In the genomic region with DNA sequence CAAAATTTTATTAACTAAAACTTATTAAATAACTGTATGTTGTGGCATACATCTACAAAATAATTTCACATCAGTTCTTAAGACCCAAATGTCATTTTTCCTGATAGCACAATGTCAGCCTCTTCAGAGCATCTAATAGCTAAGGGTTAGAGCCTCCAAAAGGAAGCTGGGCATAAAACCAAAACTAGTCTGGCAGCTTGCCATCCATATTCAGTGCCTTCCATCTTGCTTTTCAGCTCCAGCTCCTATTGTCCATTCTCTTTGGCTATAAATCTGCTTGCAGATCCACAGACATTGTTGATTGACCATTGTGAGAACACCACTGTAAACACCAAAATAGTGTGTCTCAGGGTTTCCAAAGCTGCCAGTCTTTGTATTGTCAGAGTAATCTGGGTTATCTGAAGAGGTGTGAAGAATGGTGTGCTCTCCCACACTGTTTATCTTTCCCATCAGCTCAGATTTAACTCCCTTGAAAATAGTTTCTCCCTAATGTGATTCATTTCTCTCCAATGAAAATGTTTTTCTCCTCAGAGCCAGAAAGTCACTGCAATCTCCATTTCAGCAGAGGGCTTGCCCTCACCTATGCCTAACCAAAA, we compare ENCODE assay signal across 16 cellular contexts.
A peak's percentile ranks its signal among the peaks of the same experiment; 100 is the strongest.
DNase-seq lines count a peak whose midpoint lies in the region.
"Had no signal": no experiment of that assay in that cellular context is flagged by ENCODE, and none has a peak within 500 bp of the region (broad histone marks: within the 10 kb centered on the region; RNA-seq: fewer than 3 reads in every experiment).

No MANE protein-coding gene starts in this region.

- DNase-seq in DMS53 (lab: John Stamatoyannopoulos, UW), result peak; percentile 15
- DNase-seq in DMS53 treated with DMSO at 0.1 percent for 48 hours (lab: John Stamatoyannopoulos, UW; ENCODE audit: unreplicated experiment), result no peak
- DNase-seq in NCI-H2029 treated with DMSO at 0.1 percent for 48 hours (lab: John Stamatoyannopoulos, UW), result peak; percentile 61
- peak; percentile 20 for DNase-seq in RPMI8226
- peak; percentile 80 for DNase-seq in pons (ENCODE audit: low spot score)
- DNase-seq in islet precursor cell, result no peak
- DNase-seq in cortex of kidney (lab: John Stamatoyannopoulos, UW), result no peak
- DNase-seq in GM19238 (ENCODE audit: insufficient read length, low spot score), result no peak
- DNase-seq: 8988T; activated CD8-positive, alpha-beta T cell treated with anti-CD3 and anti-CD28 coated beads, Interleukin-2, amount 10 ng/mL, durations not matched to agents 7 days and 5 days; activated naive CD8-positive, alpha-beta T cell treated with anti-CD3 and anti-CD28 coated beads for 36 hours; activated T-cell treated with anti-CD3 and anti-CD28 coated beads, Interleukin-2, amount 50 U/mL, for 72 hours; heart left ventricle; mesenchymal stem cell; stimulated activated naive CD4-positive, alpha-beta T cell; T-helper 1 cell had no signal

Comparison
In these comparisons a context has a peak if more than half of its experiments do, and no peak if none do; other contexts are left out.
1. DNase-seq: peak in DMS53 (single experiment), NCI-H2029 treated with DMSO at 0.1 percent for 48 hours (single experiment), RPMI8226 (single experiment) and pons (single experiment); none in DMS53 treated with DMSO at 0.1 percent for 48 hours (single experiment), islet precursor cell (single experiment), cortex of kidney (single experiment) and GM19238 (single experiment).